ENCODE assay signal across 23 cellular contexts in genomic region chr10:68110027-68110426, GRCh38. TPM values are rescaled to one million over a fixed set of nuclear protein-coding genes. Genes with fewer than 3 reads are reported as not detected.
DNase-seq lines count a peak whose midpoint lies in the region; ATAC-seq and TF ChIP-seq lines count a peak whose summit lies in the region.
"Had no signal": no experiment of that assay in that cellular context is flagged by ENCODE, and none has a peak within 500 bp of the region (broad histone marks: within the 10 kb centered on the region; RNA-seq: fewer than 3 reads in every experiment).

No MANE protein-coding gene starts in this region.

- H3K9me3 ChIP-seq in esophagus muscularis mucosa: no peaks in the 10 kb centered on the region
- no peaks in the 10 kb centered on the region for H3K9me3 ChIP-seq in right atrium auricular region
- H3K9me3 ChIP-seq in breast epithelium: no peaks in the 10 kb centered on the region
- H3K9me3 ChIP-seq: BE2C, tibial artery had no signal

- H3K36me3 ChIP-seq in esophagus muscularis mucosa (no peaks in the 10 kb centered on the region), right atrium auricular region (no peaks in the 10 kb centered on the region), breast epithelium (no peaks in the 10 kb centered on the region)
- H3K36me3 ChIP-seq: BE2C, tibial artery had no signal

- DNase-seq in NCI-H2171 treated with DMSO at 0.1 percent for 48 hours (lab: John Stamatoyannopoulos, UW): peak; percentile 2
- no peak for DNase-seq in NCI-H2171 (lab: John Stamatoyannopoulos, UW)
- DNase-seq in esophagus muscularis mucosa (ENCODE audit: extremely low spot score): no peak
- DNase-seq in right atrium auricular region (ENCODE audit: low spot score): no peak
- no peak for DNase-seq in breast epithelium (ENCODE audit: low spot score in 2 of 2)
- no peak for DNase-seq in HuH-7 (ENCODE audit: low spot score)
- no peak for DNase-seq in NOMO-1 treated with DMSO at 0.1 percent for 48 hours (lab: John Stamatoyannopoulos, UW; ENCODE audit: unreplicated experiment)
- DNase-seq: activated naive CD8-positive, alpha-beta T cell treated with anti-CD3 and anti-CD28 coated beads for 36 hours; BE2C; COR-L47; cortex of kidney; DND-41; foreskin keratinocyte; KG1; naive thymus-derived CD4-positive, alpha-beta T cell; NCI-H1048; NCI-H1930; stimulated activated CD4-positive, alpha-beta T cell treated with anti-CD3 and anti-CD28 coated beads, Interleukin-4, amount 100 ng/mL, for 1 hour; tibial artery had no signal

- TF ChIP-seq EP300 in esophagus muscularis mucosa (IDR thresholded peaks at IDR 0.05): no peak

- TF ChIP-seq CTCF in esophagus muscularis mucosa (IDR thresholded peaks at IDR 0.05) (no peak), right atrium auricular region (IDR thresholded peaks at IDR 0.05) (no peak), breast epithelium (IDR thresholded peaks at IDR 0.05) (no peak)

- no peak for ATAC-seq in HG02870 (IDR thresholded peaks at IDR 0.05; ENCODE audit: unreplicated experiment)
- ATAC-seq: foreskin keratinocyte; naive thymus-derived CD4-positive, alpha-beta T cell had no signal

- intact Hi-C loops in esophagus muscularis mucosa (cut with DNase I): no loop called here
- intact Hi-C loops in breast epithelium (cut with DNase I; ENCODE audit: low total_unique reads): no loop called here

- peak overlapping the region in 2 of 4 donors; percentile 12 to 31 for H3K27ac ChIP-seq in esophagus muscularis mucosa (replicated peaks in 1 of 4)
- peak overlapping the region; percentile 80 to 82 for H3K27ac ChIP-seq in right atrium auricular region
- no peak overlapping the region for H3K27ac ChIP-seq in breast epithelium
- H3K27ac ChIP-seq: 22Rv1, foreskin keratinocyte, RWPE1, tibial artery had no signal

- TF ChIP-seq POLR2A in esophagus muscularis mucosa (IDR thresholded peaks at IDR 0.05; ENCODE audit: low read depth) (no peak), breast epithelium (IDR thresholded peaks at IDR 0.05) (no peak)

- no peaks in the 10 kb centered on the region for H3K27me3 ChIP-seq in esophagus muscularis mucosa
- no peaks in the 10 kb centered on the region for H3K27me3 ChIP-seq in right atrium auricular region
- H3K27me3 ChIP-seq in breast epithelium: no peaks in the 10 kb centered on the region
- H3K27me3 ChIP-seq: BE2C, foreskin keratinocyte, tibial artery had no signal

- H3K4me1 ChIP-seq in esophagus muscularis mucosa (peaks cover 0 to 16% (median 8%) of the 10 kb centered on the region in 4 donors), right atrium auricular region (no peaks in the 10 kb centered on the region), breast epithelium (no peaks in the 10 kb centered on the region)
- H3K4me1 ChIP-seq: tibial artery had no signal

- peak overlapping the region; percentile 15 to 31 (median 22) for H3K4me3 ChIP-seq in esophagus muscularis mucosa
- peak overlapping the region; percentile 42 to 47 for H3K4me3 ChIP-seq in right atrium auricular region
- no peak overlapping the region for H3K4me3 ChIP-seq in breast epithelium
- H3K4me3 ChIP-seq: tibial artery had no signal

- 25% methylated on average over 2 of the region's 2 CpGs for WGBS in esophagus muscularis mucosa

RNA-seq across cellular contexts. Expression of gene MYPN, which starts 0.7 kb away (rescaled TPM):
- total RNA-seq in esophagus muscularis mucosa (1 to 10 TPM in 1 of 4 donors, under 1 TPM in 3; 0.50 to 1.5 (median 0.67) TPM), right atrium auricular region (100 to 1,000 TPM in 1 of 2 donors, 10 to 100 TPM in 1; 93.5 to 145 TPM), breast epithelium (under 1 TPM in 1 of 3 donors, not detected in 2; 0.33 TPM)
- total RNA-seq: activated naive CD8-positive, alpha-beta T cell treated with anti-CD3 and anti-CD28 coated beads for 36 hours; foreskin keratinocyte; H1; naive thymus-derived CD4-positive, alpha-beta T cell had no signal

RNA-seq across cellular contexts. Expression of gene HERC4, which starts 34.9 kb away (rescaled TPM):
- 10 to 100 TPM; 24.9 to 42.4 (median 30.1) TPM for total RNA-seq in esophagus muscularis mucosa
- total RNA-seq in right atrium auricular region: 10 to 100 TPM; 22.0 to 22.5 TPM
- total RNA-seq in breast epithelium: 10 to 100 TPM; 43.2 to 81.4 (median 66.2) TPM

Comparison
In these comparisons a context has a peak if more than half of its experiments do, and no peak if none do; other contexts are left out.
1. H3K27ac ChIP-seq: peak in right atrium auricular region (2 of 2); none in breast epithelium (0 of 2).
2. H3K4me3 ChIP-seq: peak in esophagus muscularis mucosa (4 of 4) and right atrium auricular region (2 of 2); none in breast epithelium (0 of 3).
3. RNA of gene MYPN, which starts 0.7 kb away (total RNA-seq): 93.5 to 145 TPM in right atrium auricular region; 0.50 to 1.5 TPM in esophagus muscularis mucosa and 0.33 TPM in breast epithelium; every median in the first group is over 10 times any median in the second.